15 cellular contexts compared by ENCODE assay signal in the genomic region with DNA sequence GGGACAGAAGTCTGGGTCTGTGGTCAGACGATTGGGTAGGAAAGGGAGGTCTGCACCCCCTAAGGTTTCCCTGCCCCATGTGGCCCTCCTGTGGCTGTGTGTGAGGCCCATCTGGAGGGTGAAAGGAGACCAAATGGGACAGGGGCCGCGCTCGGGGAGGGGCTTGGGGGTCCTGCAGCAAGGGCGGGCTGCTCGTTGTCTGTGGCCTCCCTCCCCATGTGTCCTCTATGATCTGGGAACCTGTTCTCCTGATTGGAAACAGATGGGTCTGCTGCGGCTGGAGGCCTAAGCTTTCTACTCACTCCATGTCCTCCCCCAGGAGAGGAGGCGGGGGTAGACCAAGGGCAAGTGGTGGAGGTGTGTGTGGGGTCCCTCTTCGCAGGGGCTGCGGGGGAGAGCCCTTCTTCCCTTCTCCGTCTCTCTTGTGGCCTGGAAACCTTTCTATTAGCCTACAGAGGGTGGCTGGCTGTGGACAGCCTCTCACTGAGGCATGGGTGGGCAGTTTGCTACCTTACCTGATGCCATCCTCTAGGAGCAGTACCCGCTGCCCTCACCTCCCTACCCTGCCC. TPM values are rescaled to one million over a fixed set of nuclear protein-coding genes. Genes with fewer than 3 reads are reported as not detected.
DNase-seq lines count a peak whose midpoint lies in the region; ATAC-seq, FAIRE-seq and TF ChIP-seq lines count a peak whose summit lies in the region.
"Had no signal": no experiment of that assay in that cellular context is flagged by ENCODE, and none has a peak within 500 bp of the region (broad histone marks: within the 10 kb centered on the region; RNA-seq: fewer than 3 reads in every experiment).

No MANE protein-coding gene starts in this region.

- H3K23ac ChIP-seq in neuronal stem cell (ENCODE audit: low read depth, low read length, poor library complexity): no peak overlapping the region

- no peak overlapping the region for H3K18ac ChIP-seq in neuronal stem cell (ENCODE audit: low read length)

- H3K9ac ChIP-seq in neuronal stem cell (ENCODE audit: low read depth, low read length, poor library complexity): no peak overlapping the region

- H3K14ac ChIP-seq in neuronal stem cell (ENCODE audit: low read length): no peak overlapping the region

- peak overlapping the region; percentile 71 to 90 for H3K27ac ChIP-seq in A549
- H3K27ac ChIP-seq in heart left ventricle: peak overlapping the region in 10 of 12 donors; percentile 15 to 78 (median 56)
- H3K27ac ChIP-seq in neuronal stem cell (replicated peaks; ENCODE audit: low read length): no peak overlapping the region
- no peak overlapping the region for H3K27ac ChIP-seq in left lung

- H3K4me2 ChIP-seq in A549 (peak overlapping the region; percentile 62), neuronal stem cell (ENCODE audit: insufficient read depth, low read length, poor library complexity, severe bottlenecking) (no peak overlapping the region)

- TF ChIP-seq POLR2A in A549 (IDR thresholded peaks at IDR 0.05; ENCODE audit: low read length): 0 out of 2 replicates have a peak, but pooled peaks have one; percentile 4
- TF ChIP-seq POLR2A in heart left ventricle (IDR thresholded peaks at IDR 0.05): no peak

- H3K4me3 ChIP-seq in A549 (no peak overlapping the region), heart left ventricle (no peak overlapping the region), neuronal stem cell (ENCODE audit: low read length in 2 of 2) (no peak overlapping the region), left lung (no peak overlapping the region)
- H3K4me3 ChIP-seq: thyroid gland had no signal

- ATAC-seq in A549 (peak; percentile 2 to 6; a peak in 4 of 6 replicates), heart left ventricle (peak in 2 of 4 donors; percentile 2 to 4), left lung (no peak), HG03521 (IDR thresholded peaks at IDR 0.05; ENCODE audit: unreplicated experiment) (no peak)

- peak overlapping the region; percentile 95 for H2AFZ ChIP-seq in neuronal stem cell (ENCODE audit: low read length)

- FAIRE-seq in A549 (lab: Jason Lieb, UNC): no peak

- TF ChIP-seq EP300 in A549 (IDR thresholded peaks at IDR 0.05): 0 out of 5 replicates have a peak, but pooled peaks of 1 of the 2 experiments have one; percentile 19

- 69% methylated on average over 12 of the region's 12 CpGs for WGBS in A549 (ENCODE audit: missing lambda C conversion rate)
- WGBS in heart left ventricle, 4 donors: 30 to 65% (median 61%) methylated on average over 5 to 12 of the region's 12 CpGs
- WGBS in neuronal stem cell (ENCODE audit: extremely low coverage in 2 of 2, insufficient read length in 2 of 2, insufficient replicate concordance in 1 of 2), 2 donors: no CpG with 5 or more reads among the region's 12 CpGs

- intact Hi-C loops in heart left ventricle (cut with DNase I): no loop called here
- intact Hi-C loops in left lung (cut with DNase I): no loop called here

- TF ChIP-seq CTCF in A549 (IDR thresholded peaks at IDR 0.05): no peak
- no peak for TF ChIP-seq CTCF in heart left ventricle (IDR thresholded peaks at IDR 0.05)
- no peak for TF ChIP-seq CTCF in left lung (IDR thresholded peaks at IDR 0.05)
- TF ChIP-seq CTCF in GM13976 (IDR thresholded peaks at IDR 0.05; ENCODE audit: borderline replicate concordance, control extremely low read depth, extremely low read depth, insufficient read depth, missing control alignments): no peak

- no peak overlapping the region for H2BK5ac ChIP-seq in neuronal stem cell (ENCODE audit: low read length)

- no peaks in the 10 kb centered on the region for H3K79me1 ChIP-seq in neuronal stem cell (ENCODE audit: low read depth, low read length)

- H3K27me3 ChIP-seq in heart left ventricle (no peaks in the 10 kb centered on the region), neuronal stem cell (ENCODE audit: control insufficient read depth in 3 of 3, insufficient read depth in 3 of 3, low read depth in 1 of 3, low read length in 3 of 3) (no peaks in the 10 kb centered on the region), left lung (no peaks in the 10 kb centered on the region)
- H3K27me3 ChIP-seq: thyroid gland had no signal

- DNase-seq in A549 (ENCODE audit: low read depth in 1 of 2, low spot score in 1 of 2) (peak in 1 of 2 experiments; percentile 66), SK-N-DZ (ENCODE audit: low spot score) (peak; percentile 88), heart left ventricle (no peak), neuronal stem cell (ENCODE audit: low spot score) (no peak), NCI-H2171 treated with DMSO at 0.1 percent for 48 hours (lab: John Stamatoyannopoulos, UW) (no peak), left lung (no peak), GM13976 (ENCODE audit: low spot score) (no peak)
- DNase-seq: cortex of kidney, DMS53, naive B cell, NCI-H1105, OCI-M1, T-helper 1 cell, thyroid gland had no signal

- H2BK15ac ChIP-seq in neuronal stem cell (ENCODE audit: low read length): no peak overlapping the region

- no peak overlapping the region for H3K4ac ChIP-seq in neuronal stem cell (ENCODE audit: low read length)

- H2BK120ac ChIP-seq in neuronal stem cell (ENCODE audit: low read depth, low read length): no peak overlapping the region

- H3K4me1 ChIP-seq in A549: peaks cover 72% of the 10 kb centered on the region
- peaks cover 6 to 66% (median 40%) of the 10 kb centered on the region in 12 donors for H3K4me1 ChIP-seq in heart left ventricle
- peaks cover 12 to 14% of the 10 kb centered on the region in 2 donors for H3K4me1 ChIP-seq in neuronal stem cell (ENCODE audit: control insufficient read depth in 2 of 2, insufficient read depth in 1 of 2, low read depth in 1 of 2, low read length in 2 of 2)
- peaks cover 7 to 13% of the 10 kb centered on the region in 2 donors for H3K4me1 ChIP-seq in left lung

- CTCF ChIA-PET in A549 (lab: Yijun Ruan, JAX): interaction anchor here (1.2 to 37.5 kb wide), 7 partner anchors 12 to 68 kb away, joined by 3 to 822 read pairs (median 25); a partner anchor contains a TSS

- POLR2A ChIA-PET in A549 (lab: Yijun Ruan, JAX): interaction anchor here (0.5 to 12.0 kb wide), 15 partner anchors 10 to 349 kb away, joined by 3 to 177 read pairs (median 6); a partner anchor contains a TSS

- peak overlapping the region; percentile 49 for H4K91ac ChIP-seq in neuronal stem cell (ENCODE audit: low read depth, low read length, poor library complexity)

- H3K9me3 ChIP-seq in A549: no peaks in the 10 kb centered on the region
- H3K9me3 ChIP-seq in heart left ventricle: no peaks in the 10 kb centered on the region
- H3K9me3 ChIP-seq in neuronal stem cell (replicated peaks in 1 of 2; ENCODE audit: control insufficient read depth in 2 of 2, insufficient read depth in 1 of 2, low read depth in 1 of 2, low read length in 2 of 2): peaks cover 0 to 2% of the 10 kb centered on the region in 2 donors
- H3K9me3 ChIP-seq in left lung: no peaks in the 10 kb centered on the region
- H3K9me3 ChIP-seq: thyroid gland had no signal

- H4K8ac ChIP-seq in neuronal stem cell (ENCODE audit: low read depth, low read length): no peak overlapping the region

- TF ChIP-seq RAD21 in A549 (conservative IDR thresholded peaks at IDR 0.05 in 1 of 2, IDR thresholded peaks at IDR 0.05 in 1 of 2): no peak

- H2AK5ac ChIP-seq in neuronal stem cell (ENCODE audit: low read depth, low read length): peak overlapping the region; percentile 86

- H2BK12ac ChIP-seq in neuronal stem cell (ENCODE audit: low read length): no peak overlapping the region

- in situ Hi-C loops in GM13976 (cut with MboI; ENCODE audit: low sequenced_read_pairs, unreplicated experiment): no loop called here

- H3K36me3 ChIP-seq in heart left ventricle (peaks cover 0 to 21% (median 10%) of the 10 kb centered on the region in 9 donors), neuronal stem cell (replicated peaks in 1 of 2; ENCODE audit: control insufficient read depth in 2 of 2, insufficient read depth in 2 of 2, low read length in 2 of 2) (peaks cover 3 to 6% of the 10 kb centered on the region in 2 donors), left lung (peaks cover 0 to 8% of the 10 kb centered on the region in 2 donors)

RNA-seq across cellular contexts. Expression of a gene that starts 18.6 kb away (rescaled TPM):
- polyA plus RNA-seq in A549 (2011; rRNA removed) (1,080 and 1,577 TPM in 2 replicates), A549 (2017; fragmentation: RNase III; extraction: RNeasy Plus Mini Kit Qiagen cat#74134 plus additional on column Dnase treatment) (1,501 to 1,941 TPM (median 1,829 TPM) in 3 replicates), heart left ventricle (100 to 1,000 TPM; 136 to 174 TPM)
- 1,069 and 1,422 TPM in 2 replicates for polyA plus RNA-seq in A549 (2012; cell fraction: cytosol; rRNA removed)
- polyA plus RNA-seq in A549 (2012; cell fraction: nucleus; rRNA removed): 982 and 1,044 TPM in 2 replicates
- polyA minus RNA-seq in A549 (2011; rRNA and poly(A)+ RNA removed): 1,444 and 1,452 TPM in 2 replicates
- 21.3 and 26.0 TPM in 2 replicates for polyA plus RNA-seq in SK-N-DZ (2014; cell fraction: cytosol; rRNA removed)
- polyA plus RNA-seq in SK-N-DZ (2014; cell fraction: nucleus; rRNA removed): 15.1 and 20.9 TPM in 2 replicates
- total RNA-seq in heart left ventricle (100 to 1,000 TPM; 103 to 342 (median 129) TPM), left lung (100 to 1,000 TPM; 333 to 407 TPM)
- 36.1 TPM for polyA plus RNA-seq in neuronal stem cell (2013, experiment 1 of 2)
- polyA plus RNA-seq in neuronal stem cell (2013, experiment 2 of 2): 34.4 TPM

RNA-seq across cellular contexts. Expression of a gene that starts 39.6 kb away (rescaled TPM):
- 24.2 and 45.9 TPM in 2 replicates for polyA plus RNA-seq in A549 (2011; rRNA removed)
- 18.0 and 30.2 TPM in 2 replicates for polyA plus RNA-seq in A549 (2012; cell fraction: cytosol; rRNA removed)
- polyA plus RNA-seq in A549 (2012; cell fraction: nucleus; rRNA removed): 83.8 and 125 TPM in 2 replicates
- polyA plus RNA-seq in A549 (2017; fragmentation: RNase III; extraction: RNeasy Plus Mini Kit Qiagen cat#74134 plus additional on column Dnase treatment): 61.6 to 75.9 TPM (median 73.5 TPM) in 3 replicates
- polyA minus RNA-seq in A549 (2011; rRNA and poly(A)+ RNA removed): 62.8 and 79.7 TPM in 2 replicates
- polyA plus RNA-seq in SK-N-DZ (2014; cell fraction: cytosol; rRNA removed): 0.09 TPM in 1 of 2 replicates, not detected in the other
- polyA plus RNA-seq in SK-N-DZ (2014; cell fraction: nucleus; rRNA removed): not detected in 2 replicates
- under 1 TPM in 2 of 9 donors, not detected in 7; 0.16 to 0.91 TPM for total RNA-seq in heart left ventricle
- not detected for polyA plus RNA-seq in heart left ventricle
- polyA plus RNA-seq in neuronal stem cell (2013, experiment 1 of 2): not detected
- not detected for polyA plus RNA-seq in neuronal stem cell (2013, experiment 2 of 2)
- total RNA-seq in left lung: 1 to 10 TPM in 1 of 2 donors, under 1 TPM in 1; 0.23 to 1.6 TPM

RNA-seq across cellular contexts. Expression of a gene that starts 44.2 kb away (rescaled TPM):
- polyA plus RNA-seq in A549 (2011; rRNA removed) (273 and 416 TPM in 2 replicates), A549 (2017; fragmentation: RNase III; extraction: RNeasy Plus Mini Kit Qiagen cat#74134 plus additional on column Dnase treatment) (210 to 241 TPM (median 226 TPM) in 3 replicates), heart left ventricle (under 1 TPM; 0.11 to 0.28 TPM)
- polyA plus RNA-seq in A549 (2012; cell fraction: cytosol; rRNA removed): 78.4 and 82.0 TPM in 2 replicates
- 75.2 and 121 TPM in 2 replicates for polyA plus RNA-seq in A549 (2012; cell fraction: nucleus; rRNA removed)
- polyA minus RNA-seq in A549 (2011; rRNA and poly(A)+ RNA removed): 83.1 and 83.3 TPM in 2 replicates
- 345 and 397 TPM in 2 replicates for polyA plus RNA-seq in SK-N-DZ (2014; cell fraction: cytosol; rRNA removed)
- 344 and 450 TPM in 2 replicates for polyA plus RNA-seq in SK-N-DZ (2014; cell fraction: nucleus; rRNA removed)
- total RNA-seq in heart left ventricle (10 to 100 TPM in 1 of 9 donors, 1 to 10 TPM in 5, under 1 TPM in 3; 0.39 to 28.9 (median 1.7) TPM), left lung (10 to 100 TPM; 18.1 to 40.0 TPM)
- 269 TPM for polyA plus RNA-seq in neuronal stem cell (2013, experiment 1 of 2)
- 272 TPM for polyA plus RNA-seq in neuronal stem cell (2013, experiment 2 of 2)

Comparison
In these comparisons a context has a peak if more than half of its experiments do, and no peak if none do; other contexts are left out.
1. ATAC-seq: peak in A549 (2 of 2); none in left lung (single experiment) and HG03521 (single experiment).
2. H3K27ac ChIP-seq: peak in A549 (2 of 2) and heart left ventricle (10 of 12); none in neuronal stem cell (single experiment) and left lung (0 of 2).